ENCODE assay signal across 8 cellular contexts in genomic region chr9:122930541-122930932, GRCh38. TPM values are rescaled to one million over a fixed set of nuclear protein-coding genes. Genes with fewer than 3 reads are reported as not detected.
DNase-seq lines count a peak whose midpoint lies in the region; ATAC-seq and TF ChIP-seq lines count a peak whose summit lies in the region.
"Had no signal": no experiment of that assay in that cellular context is flagged by ENCODE, and none has a peak within 500 bp of the region (broad histone marks: within the 10 kb centered on the region; RNA-seq: fewer than 3 reads in every experiment).

No MANE protein-coding gene starts in this region.

- no peak overlapping the region for H3K27ac ChIP-seq in AG04450 (ENCODE audit: low read depth, low read length)
- H3K27ac ChIP-seq in Panc1 (ENCODE audit: low read length): peak overlapping the region; percentile 95
- peak overlapping the region in 1 of 2 donors; percentile 86 for H3K27ac ChIP-seq in left lung

- intact Hi-C loops in Panc1 (cut with micrococcal nuclease; ENCODE audit: unreplicated experiment): no loop called here
- intact Hi-C loops in left lung (cut with DNase I): no loop called here

- H3K27me3 ChIP-seq in AG04450 (ENCODE audit: control insufficient read depth, insufficient read depth, low read length) (no peaks in the 10 kb centered on the region), Panc1 (ENCODE audit: control insufficient read depth, insufficient read depth, low read length) (no peaks in the 10 kb centered on the region), left lung (no peaks in the 10 kb centered on the region)

- POLR2A ChIA-PET in AG04450 (lab: Yijun Ruan, JAX) (interaction anchor here (2.3 to 3.5 kb wide), 2 partner anchors 10 to 17 kb away, joined by 12 to 38 read pairs; partner anchors contain the start of genes RABGAP1 and ZBTB6), Panc1 (lab: Charles Lee) (no interaction called here)

- CTCF ChIA-PET in AG04450 (lab: Charles Lee) (no interaction called here), Panc1 (lab: Charles Lee) (no interaction called here)

- H3K9me3 ChIP-seq in AG04450 (ENCODE audit: control insufficient read depth, insufficient read depth, low read length): peaks cover 3% of the 10 kb centered on the region; the same call in 1 of the 2 replicates
- H3K9me3 ChIP-seq in Panc1 (ENCODE audit: control insufficient read depth, insufficient read depth, low read depth, low read length): no peaks in the 10 kb centered on the region
- no peaks in the 10 kb centered on the region for H3K9me3 ChIP-seq in left lung

- H3K36me3 ChIP-seq in Panc1 (ENCODE audit: control insufficient read depth, insufficient read depth, low read length) (peaks cover 9% of the 10 kb centered on the region), left lung (no peaks in the 10 kb centered on the region)

- in situ Hi-C loops in Panc1 (cut with HindIII; ENCODE audit: low pct_unique_long_range_greater_than_20kb, low sequenced_read_pairs): no loop called here

- TF ChIP-seq CTCF in AG04450 (IDR thresholded peaks at IDR 0.05; ENCODE audit: low read depth, low read length): no peak
- TF ChIP-seq CTCF in Panc1 (IDR thresholded peaks at IDR 0.05): no peak
- no peak for TF ChIP-seq CTCF in left lung (IDR thresholded peaks at IDR 0.05)

- H3K4me1 ChIP-seq in Panc1 (ENCODE audit: control insufficient read depth, insufficient read depth, low read length): peaks cover 7% of the 10 kb centered on the region; the same call in 1 of the 2 replicates
- H3K4me1 ChIP-seq in left lung: peaks cover 12 to 40% of the 10 kb centered on the region in 2 donors

- no TSS peak for BruUV-seq in Panc1 (replicated peaks; lab: Mats Ljungman, UMichigan)

- DNase-seq in AG04450 (ENCODE audit: low read depth, low spot score) (no peak), Panc1 (ENCODE audit: low read depth, low spot score) (no peak), left lung (no peak), NCI-H345 treated with DMSO at 0.1 percent for 48 hours (lab: John Stamatoyannopoulos, UW; ENCODE audit: unreplicated experiment) (no peak)
- DNase-seq: SHP77 treated with DMSO at 0.1 percent for 48 hours; stimulated activated CD4-positive, alpha-beta T cell treated with anti-CD3 and anti-CD28 coated beads, Interleukin-4, amount 100 ng/mL, for 1 hour had no signal

- peak overlapping the region; percentile 92 for H3K4me3 ChIP-seq in AG04450 (ENCODE audit: low read depth, low read length)
- H3K4me3 ChIP-seq in Panc1 (ENCODE audit: low read depth in 2 of 2, low read length in 2 of 2): peak overlapping the region; percentile 87 to 92
- peak overlapping the region; percentile 92 to 97 for H3K4me3 ChIP-seq in left lung

- ATAC-seq in Panc1 (no peak), left lung (no peak), GM21528 (IDR thresholded peaks at IDR 0.05; ENCODE audit: low FRiP score, unreplicated experiment) (no peak), HG02884 (IDR thresholded peaks at IDR 0.05; ENCODE audit: unreplicated experiment) (no peak)

RNA-seq across cellular contexts. Expression of gene ZBTB26, which starts 0.8 kb away (rescaled TPM):
- polyA plus RNA-seq in AG04450 (2011; rRNA removed): 8.2 and 9.6 TPM in 2 replicates
- polyA minus RNA-seq in AG04450 (2011; rRNA and poly(A)+ RNA removed): 5.0 and 8.3 TPM in 2 replicates
- total RNA-seq in Panc1 (2021; ENCODE audit: unreplicated experiment) (4.5 TPM), left lung (1 to 10 TPM; 5.2 to 5.4 TPM)
- 1.2 TPM for polyA plus RNA-seq in Panc1 (2012; ENCODE audit: insufficient read length)

RNA-seq across cellular contexts. Expression of gene RABGAP1, which starts 10.3 kb away (rescaled TPM):
- polyA plus RNA-seq in AG04450 (2011; rRNA removed): 56.4 and 69.4 TPM in 2 replicates
- 82.3 and 95.9 TPM in 2 replicates for polyA minus RNA-seq in AG04450 (2011; rRNA and poly(A)+ RNA removed)
- total RNA-seq in Panc1 (2021; ENCODE audit: unreplicated experiment) (41.4 TPM), left lung (10 to 100 TPM; 52.6 to 55.4 TPM)
- 18.0 TPM for polyA plus RNA-seq in Panc1 (2012; ENCODE audit: insufficient read length)

RNA-seq across cellular contexts. Expression of gene ZBTB6, which starts 17.4 kb away (rescaled TPM):
- polyA plus RNA-seq in AG04450 (2011; rRNA removed): 5.9 and 8.3 TPM in 2 replicates
- polyA minus RNA-seq in AG04450 (2011; rRNA and poly(A)+ RNA removed): 5.4 and 11.5 TPM in 2 replicates
- total RNA-seq in Panc1 (2021; ENCODE audit: unreplicated experiment) (5.9 TPM), left lung (1 to 10 TPM; 6.9 to 8.6 TPM)
- 1.9 TPM for polyA plus RNA-seq in Panc1 (2012; ENCODE audit: insufficient read length)

RNA-seq across cellular contexts. Expression of gene RC3H2, which starts 25.4 kb away (rescaled TPM):
- 41.5 and 47.2 TPM in 2 replicates for polyA plus RNA-seq in AG04450 (2011; rRNA removed)
- 89.4 and 104 TPM in 2 replicates for polyA minus RNA-seq in AG04450 (2011; rRNA and poly(A)+ RNA removed)
- 57.6 TPM for total RNA-seq in Panc1 (2021; ENCODE audit: unreplicated experiment)
- polyA plus RNA-seq in Panc1 (2012; ENCODE audit: insufficient read length): 16.1 TPM
- 10 to 100 TPM; 46.1 to 48.3 TPM for total RNA-seq in left lung
